In the genomic region with DNA sequence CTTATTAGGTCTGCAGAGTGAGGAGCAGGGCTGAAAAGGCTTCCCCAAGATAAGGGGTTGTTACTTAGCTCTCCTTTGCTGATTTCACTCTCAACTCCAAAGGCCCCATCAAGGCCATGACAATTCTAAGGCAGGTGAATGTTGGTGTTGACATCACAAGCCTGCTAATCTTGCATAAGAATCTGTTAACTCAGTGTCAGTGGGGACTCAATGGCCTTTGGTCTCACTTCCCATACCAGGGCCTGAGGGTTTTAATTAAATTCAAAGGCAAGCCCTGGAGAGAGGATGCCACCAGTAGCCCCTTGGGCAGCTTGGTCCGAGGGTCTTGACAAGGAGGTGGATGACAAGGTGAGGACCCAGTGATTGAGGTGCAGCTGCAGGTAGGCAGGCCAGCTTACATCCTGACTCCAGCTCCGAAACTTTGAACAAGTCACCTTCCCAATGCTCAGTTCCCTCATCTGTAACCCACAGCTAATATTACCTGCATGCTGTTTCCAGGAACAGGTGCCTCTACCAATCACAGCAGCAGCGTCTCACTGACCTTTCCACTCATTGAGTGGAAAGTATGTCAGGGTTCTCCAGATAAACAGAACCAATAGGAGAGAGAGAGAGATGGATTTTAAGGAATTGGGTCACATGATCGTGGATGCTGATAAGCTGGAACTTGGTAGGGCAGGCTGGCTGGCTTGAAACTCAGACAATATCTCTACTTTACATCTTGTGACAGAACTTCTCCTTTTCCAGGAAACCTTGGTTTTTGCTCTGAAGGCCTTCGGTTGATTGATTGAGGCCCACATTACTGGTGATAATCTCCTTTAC, we compare ENCODE assay signal across 1 cellular context.
TF ChIP-seq lines count a peak whose summit lies in the region.

No MANE protein-coding gene starts in this region.

TF ChIP-seq in K562, 482 proteins besides CTCF, POLR2A, EP300 and RAD21 (continued from another document):
- 0 out of 2 replicates have a peak, but pooled peaks have one; percentile 52 for TF ChIP-seq BACH1 (tag; IDR thresholded peaks at IDR 0.05)
- TF ChIP-seq, protein P1, sequence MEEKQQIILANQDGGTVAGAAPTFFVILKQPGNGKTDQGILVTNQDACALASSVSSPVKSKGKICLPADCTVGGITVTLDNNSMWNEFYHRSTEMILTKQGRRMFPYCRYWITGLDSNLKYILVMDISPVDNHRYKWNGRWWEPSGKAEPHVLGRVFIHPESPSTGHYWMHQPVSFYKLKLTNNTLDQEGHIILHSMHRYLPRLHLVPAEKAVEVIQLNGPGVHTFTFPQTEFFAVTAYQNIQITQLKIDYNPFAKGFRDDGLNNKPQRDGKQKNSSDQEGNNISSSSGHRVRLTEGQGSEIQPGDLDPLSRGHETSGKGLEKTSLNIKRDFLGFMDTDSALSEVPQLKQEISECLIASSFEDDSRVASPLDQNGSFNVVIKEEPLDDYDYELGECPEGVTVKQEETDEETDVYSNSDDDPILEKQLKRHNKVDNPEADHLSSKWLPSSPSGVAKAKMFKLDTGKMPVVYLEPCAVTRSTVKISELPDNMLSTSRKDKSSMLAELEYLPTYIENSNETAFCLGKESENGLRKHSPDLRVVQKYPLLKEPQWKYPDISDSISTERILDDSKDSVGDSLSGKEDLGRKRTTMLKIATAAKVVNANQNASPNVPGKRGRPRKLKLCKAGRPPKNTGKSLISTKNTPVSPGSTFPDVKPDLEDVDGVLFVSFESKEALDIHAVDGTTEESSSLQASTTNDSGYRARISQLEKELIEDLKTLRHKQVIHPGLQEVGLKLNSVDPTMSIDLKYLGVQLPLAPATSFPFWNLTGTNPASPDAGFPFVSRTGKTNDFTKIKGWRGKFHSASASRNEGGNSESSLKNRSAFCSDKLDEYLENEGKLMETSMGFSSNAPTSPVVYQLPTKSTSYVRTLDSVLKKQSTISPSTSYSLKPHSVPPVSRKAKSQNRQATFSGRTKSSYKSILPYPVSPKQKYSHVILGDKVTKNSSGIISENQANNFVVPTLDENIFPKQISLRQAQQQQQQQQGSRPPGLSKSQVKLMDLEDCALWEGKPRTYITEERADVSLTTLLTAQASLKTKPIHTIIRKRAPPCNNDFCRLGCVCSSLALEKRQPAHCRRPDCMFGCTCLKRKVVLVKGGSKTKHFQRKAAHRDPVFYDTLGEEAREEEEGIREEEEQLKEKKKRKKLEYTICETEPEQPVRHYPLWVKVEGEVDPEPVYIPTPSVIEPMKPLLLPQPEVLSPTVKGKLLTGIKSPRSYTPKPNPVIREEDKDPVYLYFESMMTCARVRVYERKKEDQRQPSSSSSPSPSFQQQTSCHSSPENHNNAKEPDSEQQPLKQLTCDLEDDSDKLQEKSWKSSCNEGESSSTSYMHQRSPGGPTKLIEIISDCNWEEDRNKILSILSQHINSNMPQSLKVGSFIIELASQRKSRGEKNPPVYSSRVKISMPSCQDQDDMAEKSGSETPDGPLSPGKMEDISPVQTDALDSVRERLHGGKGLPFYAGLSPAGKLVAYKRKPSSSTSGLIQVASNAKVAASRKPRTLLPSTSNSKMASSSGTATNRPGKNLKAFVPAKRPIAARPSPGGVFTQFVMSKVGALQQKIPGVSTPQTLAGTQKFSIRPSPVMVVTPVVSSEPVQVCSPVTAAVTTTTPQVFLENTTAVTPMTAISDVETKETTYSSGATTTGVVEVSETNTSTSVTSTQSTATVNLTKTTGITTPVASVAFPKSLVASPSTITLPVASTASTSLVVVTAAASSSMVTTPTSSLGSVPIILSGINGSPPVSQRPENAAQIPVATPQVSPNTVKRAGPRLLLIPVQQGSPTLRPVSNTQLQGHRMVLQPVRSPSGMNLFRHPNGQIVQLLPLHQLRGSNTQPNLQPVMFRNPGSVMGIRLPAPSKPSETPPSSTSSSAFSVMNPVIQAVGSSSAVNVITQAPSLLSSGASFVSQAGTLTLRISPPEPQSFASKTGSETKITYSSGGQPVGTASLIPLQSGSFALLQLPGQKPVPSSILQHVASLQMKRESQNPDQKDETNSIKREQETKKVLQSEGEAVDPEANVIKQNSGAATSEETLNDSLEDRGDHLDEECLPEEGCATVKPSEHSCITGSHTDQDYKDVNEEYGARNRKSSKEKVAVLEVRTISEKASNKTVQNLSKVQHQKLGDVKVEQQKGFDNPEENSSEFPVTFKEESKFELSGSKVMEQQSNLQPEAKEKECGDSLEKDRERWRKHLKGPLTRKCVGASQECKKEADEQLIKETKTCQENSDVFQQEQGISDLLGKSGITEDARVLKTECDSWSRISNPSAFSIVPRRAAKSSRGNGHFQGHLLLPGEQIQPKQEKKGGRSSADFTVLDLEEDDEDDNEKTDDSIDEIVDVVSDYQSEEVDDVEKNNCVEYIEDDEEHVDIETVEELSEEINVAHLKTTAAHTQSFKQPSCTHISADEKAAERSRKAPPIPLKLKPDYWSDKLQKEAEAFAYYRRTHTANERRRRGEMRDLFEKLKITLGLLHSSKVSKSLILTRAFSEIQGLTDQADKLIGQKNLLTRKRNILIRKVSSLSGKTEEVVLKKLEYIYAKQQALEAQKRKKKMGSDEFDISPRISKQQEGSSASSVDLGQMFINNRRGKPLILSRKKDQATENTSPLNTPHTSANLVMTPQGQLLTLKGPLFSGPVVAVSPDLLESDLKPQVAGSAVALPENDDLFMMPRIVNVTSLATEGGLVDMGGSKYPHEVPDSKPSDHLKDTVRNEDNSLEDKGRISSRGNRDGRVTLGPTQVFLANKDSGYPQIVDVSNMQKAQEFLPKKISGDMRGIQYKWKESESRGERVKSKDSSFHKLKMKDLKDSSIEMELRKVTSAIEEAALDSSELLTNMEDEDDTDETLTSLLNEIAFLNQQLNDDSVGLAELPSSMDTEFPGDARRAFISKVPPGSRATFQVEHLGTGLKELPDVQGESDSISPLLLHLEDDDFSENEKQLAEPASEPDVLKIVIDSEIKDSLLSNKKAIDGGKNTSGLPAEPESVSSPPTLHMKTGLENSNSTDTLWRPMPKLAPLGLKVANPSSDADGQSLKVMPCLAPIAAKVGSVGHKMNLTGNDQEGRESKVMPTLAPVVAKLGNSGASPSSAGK (IDR thresholded peaks at IDR 0.05) = no peak
- peak; percentile 50; the same call in 1 of the 2 replicates for TF ChIP-seq CBFA2T2 (conservative IDR thresholded peaks at IDR 0.05)
- TF ChIP-seq NRF1 (conservative IDR thresholded peaks at IDR 0.05 in 1 of 2, IDR thresholded peaks at IDR 0.05 in 1 of 2) = no peak
- TF ChIP-seq ZNF766 (CRISPR knock-in tag; conservative IDR thresholded peaks at IDR 0.05) = 0 out of 2 replicates have a peak, but pooled peaks have one; percentile 44
- TF ChIP-seq TAL1 (IDR thresholded peaks at IDR 0.05) = peak; percentile 51
- TF ChIP-seq ESRRA (IDR thresholded peaks at IDR 0.05; ENCODE audit: borderline replicate concordance, low read depth) = no peak
- TF ChIP-seq ZNF695 (CRISPR knock-in tag; IDR thresholded peaks at IDR 0.05) = no peak
- 0 out of 2 replicates have a peak, but pooled peaks have one; percentile 49 for TF ChIP-seq KLF16 (IDR thresholded peaks at IDR 0.05)
- TF ChIP-seq ARID1B (IDR thresholded peaks at IDR 0.05) = peak; percentile 89
- peak; percentile 52 for TF ChIP-seq USF2 (CRISPR knock-in tag; IDR thresholded peaks at IDR 0.05)
- TF ChIP-seq TEAD4 (IDR thresholded peaks at IDR 0.05; ENCODE audit: low read length) = peak; percentile 74
- TF ChIP-seq TEAD4 (CRISPR knock-in tag; IDR thresholded peaks at IDR 0.05; ENCODE audit: borderline replicate concordance) = no peak
- no peak for TF ChIP-seq ZNF316 (IDR thresholded peaks at IDR 0.05)
- peak; percentile 24 for TF ChIP-seq HMGN3 (IDR thresholded peaks at IDR 0.05; ENCODE audit: borderline replicate concordance, extremely low read depth, insufficient read length, low read depth, low read length)
- TF ChIP-seq ZNF696 (CRISPR knock-in tag; conservative IDR thresholded peaks at IDR 0.05) = no peak
- TF ChIP-seq HDAC2 (IDR thresholded peaks at IDR 0.05) = peak; percentile 69; the same call in 1 of the 2 replicates
- peak; percentile 66; the same call in 1 of the 2 replicates for TF ChIP-seq GATA2 (CRISPR knock-in tag; IDR thresholded peaks at IDR 0.05)
- TF ChIP-seq MITF (IDR thresholded peaks at IDR 0.05) = peak; percentile 91
- no peak for TF ChIP-seq DNMT1 (IDR thresholded peaks at IDR 0.05)
- TF ChIP-seq RUNX1 (IDR thresholded peaks at IDR 0.05; ENCODE audit: low read depth) = no peak
- TF ChIP-seq MECOM (CRISPR knock-in tag; IDR thresholded peaks at IDR 0.05) = peak; percentile 34; the same call in 1 of the 2 replicates
- TF ChIP-seq RCOR1 (IDR thresholded peaks at IDR 0.05; ENCODE audit: borderline replicate concordance in 1 of 2, low read depth in 2 of 2, low read length in 2 of 2) = peak in 1 of 2 experiments; percentile 95; a peak in 3 of 4 replicates
- TF ChIP-seq ELK3 (CRISPR knock-in tag; IDR thresholded peaks at IDR 0.05) = no peak
- no peak for TF ChIP-seq SETDB1 (IDR thresholded peaks at IDR 0.05; ENCODE audit: low read length)
- TF ChIP-seq, protein P2, sequence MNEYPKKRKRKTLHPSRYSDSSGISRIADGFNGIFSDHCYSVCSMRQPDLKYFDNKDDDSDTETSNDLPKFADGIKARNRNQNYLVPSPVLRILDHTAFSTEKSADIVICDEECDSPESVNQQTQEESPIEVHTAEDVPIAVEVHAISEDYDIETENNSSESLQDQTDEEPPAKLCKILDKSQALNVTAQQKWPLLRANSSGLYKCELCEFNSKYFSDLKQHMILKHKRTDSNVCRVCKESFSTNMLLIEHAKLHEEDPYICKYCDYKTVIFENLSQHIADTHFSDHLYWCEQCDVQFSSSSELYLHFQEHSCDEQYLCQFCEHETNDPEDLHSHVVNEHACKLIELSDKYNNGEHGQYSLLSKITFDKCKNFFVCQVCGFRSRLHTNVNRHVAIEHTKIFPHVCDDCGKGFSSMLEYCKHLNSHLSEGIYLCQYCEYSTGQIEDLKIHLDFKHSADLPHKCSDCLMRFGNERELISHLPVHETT (CRISPR knock-in tag; conservative IDR thresholded peaks at IDR 0.05 in 1 of 2, IDR thresholded peaks at IDR 0.05 in 1 of 2) = 0 out of 4 replicates have a peak, but pooled peaks of 1 of the 2 experiments have one; percentile 41
- no peak for TF ChIP-seq HNRNPL (IDR thresholded peaks at IDR 0.05; ENCODE audit: low read depth, low read length)
- 0 out of 2 replicates have a peak, but pooled peaks have one; percentile 30 for TF ChIP-seq ZNF589 (CRISPR knock-in tag; IDR thresholded peaks at IDR 0.05; ENCODE audit: low read depth)
- TF ChIP-seq, protein P3, sequence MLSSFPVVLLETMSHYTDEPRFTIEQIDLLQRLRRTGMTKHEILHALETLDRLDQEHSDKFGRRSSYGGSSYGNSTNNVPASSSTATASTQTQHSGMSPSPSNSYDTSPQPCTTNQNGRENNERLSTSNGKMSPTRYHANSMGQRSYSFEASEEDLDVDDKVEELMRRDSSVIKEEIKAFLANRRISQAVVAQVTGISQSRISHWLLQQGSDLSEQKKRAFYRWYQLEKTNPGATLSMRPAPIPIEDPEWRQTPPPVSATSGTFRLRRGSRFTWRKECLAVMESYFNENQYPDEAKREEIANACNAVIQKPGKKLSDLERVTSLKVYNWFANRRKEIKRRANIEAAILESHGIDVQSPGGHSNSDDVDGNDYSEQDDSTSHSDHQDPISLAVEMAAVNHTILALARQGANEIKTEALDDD (IDR thresholded peaks at IDR 0.05) = peak; percentile 86
- TF ChIP-seq SOX6 (IDR thresholded peaks at IDR 0.05) = peak; percentile 75
- 0 out of 2 replicates have a peak, but pooled peaks have one; percentile 17 for TF ChIP-seq KAT7 (CRISPR knock-in tag; IDR thresholded peaks at IDR 0.05; ENCODE audit: borderline replicate concordance)
- TF ChIP-seq PML (IDR thresholded peaks at IDR 0.05; ENCODE audit: low read length) = peak; percentile 28; the same call in 1 of the 2 replicates
- TF ChIP-seq KDM1A (IDR thresholded peaks at IDR 0.05) = peak; percentile 79 to 82
- TF ChIP-seq CBFA2T3 (IDR thresholded peaks at IDR 0.05) = peak; percentile 71
